20 cellular contexts compared by ENCODE assay signal in the genomic region with DNA sequence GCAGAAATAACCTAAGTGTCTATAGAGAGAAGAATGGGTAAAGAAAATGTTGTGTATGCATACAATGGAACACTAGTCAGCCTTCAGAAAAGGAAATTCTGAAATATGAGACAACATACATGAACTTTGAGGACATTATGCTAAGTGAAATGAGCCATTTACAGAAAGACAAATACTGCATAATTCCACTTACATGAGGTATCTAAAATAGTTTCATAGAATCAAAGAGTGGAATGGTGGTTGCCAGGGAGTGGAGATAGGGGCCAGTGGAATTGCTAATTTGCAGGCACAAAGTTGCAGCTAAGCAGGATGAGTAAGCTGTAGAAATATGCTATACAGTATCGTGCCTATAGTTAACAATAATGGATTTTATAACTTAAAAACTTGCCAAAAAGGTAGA.
DNase-seq lines count a peak whose midpoint lies in the region; FAIRE-seq and TF ChIP-seq lines count a peak whose summit lies in the region.
"Had no signal": no experiment of that assay in that cellular context is flagged by ENCODE, and none has a peak within 500 bp of the region (broad histone marks: within the 10 kb centered on the region; RNA-seq: fewer than 3 reads in every experiment).

No MANE protein-coding gene starts in this region.

- no peak overlapping the region for H3K9ac ChIP-seq in astrocyte (ENCODE audit: low read length)

- H3K4me1 ChIP-seq in astrocyte (ENCODE audit: insufficient read depth, low read length), result peaks cover 9% of the 10 kb centered on the region
- H3K4me1 ChIP-seq: A549 had no signal

- H3K4me2 ChIP-seq in astrocyte (ENCODE audit: low read length), result peak overlapping the region; percentile 12
- H3K4me2 ChIP-seq: A549, PC-9 had no signal

- no peaks in the 10 kb centered on the region for H3K36me3 ChIP-seq in astrocyte (ENCODE audit: insufficient read depth, low read length)

- H3K27me3 ChIP-seq in astrocyte (ENCODE audit: insufficient read depth, low read length), result no peaks in the 10 kb centered on the region

- H3K36me3 Mint-ChIP-seq in astrocyte (ENCODE audit: low read depth, unreplicated experiment), result no peaks in the 10 kb centered on the region
- H3K36me3 Mint-ChIP-seq: CD4-positive, CD25-positive, alpha-beta regulatory T cell had no signal

- peak; percentile 35 for DNase-seq in EH (ENCODE audit: low read depth)
- peak; percentile 64 for DNase-seq in astrocyte (ENCODE audit: low read depth)
- DNase-seq in dedifferentiated amniotic fluid mesenchymal stem cell (ENCODE audit: extremely low spot score), result peak; percentile 78
- peak; percentile 45 for DNase-seq in non-pigmented ciliary epithelial cell (ENCODE audit: low read depth)
- DNase-seq in cardiac septum (ENCODE audit: low spot score), result no peak
- DNase-seq in AG08396 (ENCODE audit: low spot score), result no peak
- no peak for DNase-seq in NCI-H774 (lab: John Stamatoyannopoulos, UW)
- DNase-seq: CD4-positive, CD25-positive, alpha-beta regulatory T cell; DMS79 treated with DMSO at 0.1 percent for 48 hours; H7; Kasumi-1; NCI-H1694 treated with DMSO at 0.1 percent for 48 hours; NCI-H2081 treated with DMSO at 0.1 percent for 48 hours; NCI-H446 treated with DMSO at 0.1 percent for 48 hours; NCI-H526 treated with DMSO at 0.1 percent for 48 hours; PC-9; SHP77 treated with DMSO at 0.1 percent for 48 hours had no signal

- no peak overlapping the region for H3K4me3 ChIP-seq in astrocyte (ENCODE audit: insufficient read depth, low read depth, low read length)
- H3K4me3 ChIP-seq: A549, GM12878, PC-9 had no signal

- peaks cover 41% of the 10 kb centered on the region for H3K4me1 Mint-ChIP-seq in astrocyte (ENCODE audit: low read depth, unreplicated experiment)

- no peaks in the 10 kb centered on the region for H3K27me3 Mint-ChIP-seq in astrocyte (ENCODE audit: low read depth, unreplicated experiment)
- H3K27me3 Mint-ChIP-seq: CD4-positive, CD25-positive, alpha-beta regulatory T cell had no signal

- H3K27ac ChIP-seq in astrocyte (ENCODE audit: low read depth, low read length), result no peak overlapping the region
- H3K27ac ChIP-seq: A549, PC-9, RWPE1 had no signal

- no peak overlapping the region for H3K4me3 Mint-ChIP-seq in astrocyte (ENCODE audit: unreplicated experiment)
- H3K4me3 Mint-ChIP-seq: CD4-positive, CD25-positive, alpha-beta regulatory T cell had no signal

- no peak for TF ChIP-seq CTCF in astrocyte (IDR thresholded peaks at IDR 0.05; ENCODE audit: insufficient read depth, low read depth, low read length)

- peak overlapping the region; percentile 2 for H3K27ac Mint-ChIP-seq in astrocyte (ENCODE audit: unreplicated experiment)
- H3K27ac Mint-ChIP-seq: CD4-positive, CD25-positive, alpha-beta regulatory T cell had no signal

- no peak for FAIRE-seq in astrocyte (lab: Jason Lieb, UNC)
- FAIRE-seq: A549, GM12878 had no signal

- H3K9me3 ChIP-seq in astrocyte (ENCODE audit: insufficient read depth, low read depth, low read length), result no peaks in the 10 kb centered on the region
- H3K9me3 ChIP-seq: A549 had no signal

- H3K9me3 Mint-ChIP-seq in astrocyte (ENCODE audit: unreplicated experiment), result no peaks in the 10 kb centered on the region

- intact Hi-C loops in cardiac septum (cut with DNase I), result no loop called here

- no peaks in the 10 kb centered on the region for H3K79me2 ChIP-seq in astrocyte (ENCODE audit: insufficient read depth, low read length)

- H2AFZ ChIP-seq in astrocyte (ENCODE audit: low read depth, low read length), result no peak overlapping the region
- H2AFZ ChIP-seq: PC-9 had no signal

- no peaks in the 10 kb centered on the region for H4K20me1 ChIP-seq in astrocyte (ENCODE audit: insufficient read depth, low read length)

Comparison
In these comparisons a context has a peak if more than half of its experiments do, and no peak if none do; other contexts are left out.
1. DNase-seq: peak in EH (single experiment), astrocyte (single experiment), dedifferentiated amniotic fluid mesenchymal stem cell (single experiment) and non-pigmented ciliary epithelial cell (single experiment); none in cardiac septum (single experiment), AG08396 (single experiment) and NCI-H774 (single experiment).